ENCODE assay signal across 1 cellular context in genomic region chr6:32942555-32942954, GRCh38.
A peak's percentile ranks its signal among the peaks of the same experiment; 100 is the strongest.
TF ChIP-seq lines count a peak whose summit lies in the region.

No MANE protein-coding gene starts in this region.

TF ChIP-seq in GM12878, 131 proteins besides CTCF, POLR2A, EP300 and RAD21:
- TF ChIP-seq SKIL (IDR thresholded peaks at IDR 0.05; ENCODE audit: low read depth, poor library complexity, severe bottlenecking) (peak; percentile 29), PBX3 (IDR thresholded peaks at IDR 0.05; ENCODE audit: insufficient replicate concordance, low read depth, low read length) (no peak), RAD51 (IDR thresholded peaks at IDR 0.05) (peak; percentile 77), BHLHE40 (IDR thresholded peaks at IDR 0.05; ENCODE audit: borderline replicate concordance in 1 of 2, low read depth in 2 of 2, low read length in 1 of 2) (peak in 1 of 2 experiments; percentile 62; a peak in 3 of 4 replicates), NFIC (IDR thresholded peaks at IDR 0.05; ENCODE audit: low read depth, low read length) (no peak)
